Comparison of ENCODE assay signal across 10 cellular contexts in genomic region chr6:11218827-11219826, GRCh38. TPM values are rescaled to one million over a fixed set of nuclear protein-coding genes. Genes with fewer than 3 reads are reported as not detected.
DNase-seq lines count a peak whose midpoint lies in the region; ATAC-seq and TF ChIP-seq lines count a peak whose summit lies in the region.
"Had no signal": no experiment of that assay in that cellular context is flagged by ENCODE, and none has a peak within 500 bp of the region (broad histone marks: within the 10 kb centered on the region; RNA-seq: fewer than 3 reads in every experiment).

No MANE protein-coding gene starts in this region.

- H3K9me3 ChIP-seq in thoracic aorta, result no peaks in the 10 kb centered on the region

- peaks cover 60% of the 10 kb centered on the region for H3K36me3 Mint-ChIP-seq in activated T-cell treated with anti-CD3 and anti-CD28 coated beads, Interleukin-2, amount 50 U/mL, for 24 hours (ENCODE audit: low read depth)

- peak; percentile 25 for ATAC-seq in thoracic aorta (ENCODE audit: insufficient number of reproducible peaks, low FRiP score, low read depth)
- no peak for ATAC-seq in HG02642 (IDR thresholded peaks at IDR 0.05; ENCODE audit: poor library complexity, unreplicated experiment)

- peaks cover 93 to 100% of the 10 kb centered on the region in 2 donors for H3K4me1 ChIP-seq in thoracic aorta (ENCODE audit: control insufficient read depth in 1 of 2, low read depth in 2 of 2)

- H3K27me3 Mint-ChIP-seq in activated T-cell treated with anti-CD3 and anti-CD28 coated beads, Interleukin-2, amount 50 U/mL, for 24 hours, result no peaks in the 10 kb centered on the region

- peak overlapping the region; percentile 91 to 97 for H3K27ac ChIP-seq in thoracic aorta

- H3K4me1 Mint-ChIP-seq in activated T-cell treated with anti-CD3 and anti-CD28 coated beads, Interleukin-2, amount 50 U/mL, for 24 hours (ENCODE audit: low read depth), result peaks cover 67% of the 10 kb centered on the region

- no peaks in the 10 kb centered on the region for H3K27me3 ChIP-seq in thoracic aorta (replicated peaks; ENCODE audit: insufficient read depth)

- no peak overlapping the region for H3K4me3 Mint-ChIP-seq in activated T-cell treated with anti-CD3 and anti-CD28 coated beads, Interleukin-2, amount 50 U/mL, for 24 hours

- peaks cover 6% of the 10 kb centered on the region for H3K36me3 ChIP-seq in thoracic aorta

- no peak for TF ChIP-seq CTCF in thoracic aorta (IDR thresholded peaks at IDR 0.05)

- no peaks in the 10 kb centered on the region for H3K9me3 Mint-ChIP-seq in activated T-cell treated with anti-CD3 and anti-CD28 coated beads, Interleukin-2, amount 50 U/mL, for 24 hours

- H3K27ac Mint-ChIP-seq in activated T-cell treated with anti-CD3 and anti-CD28 coated beads, Interleukin-2, amount 50 U/mL, for 24 hours, result peak overlapping the region; percentile 20

- DNase-seq in activated T-cell treated with anti-CD3 and anti-CD28 coated beads, Interleukin-2, amount 50 U/mL, for 24 hours, result no peak
- DNase-seq in activated T-cell treated with anti-CD3 and anti-CD28 coated beads for 4 hours (no peak), epidermal melanocyte (ENCODE audit: insufficient read length, low spot score) (peak; percentile 65), mucosa of gallbladder (ENCODE audit: low spot score) (peak; percentile 55), thoracic aorta (ENCODE audit: low spot score) (no peak), germinal center (ENCODE audit: low spot score) (no peak), HK-2 (ENCODE audit: unreplicated experiment) (no peak)
- DNase-seq: effector CD4-positive, alpha-beta T cell; NCI-H1417 treated with DMSO at 0.1 percent for 48 hours had no signal

- H3K4me3 ChIP-seq in thoracic aorta, result peak overlapping the region; percentile 34

RNA-seq across cellular contexts. Expression of gene NEDD9, which starts 13.3 kb away (rescaled TPM):
- 18.1 TPM for total RNA-seq in mucosa of gallbladder
- total RNA-seq in thoracic aorta, result 100 to 1,000 TPM; 122 to 181 TPM

Comparison
In these comparisons a context has a peak if more than half of its experiments do, and no peak if none do; other contexts are left out.
1. DNase-seq: peak in epidermal melanocyte (single experiment) and mucosa of gallbladder (single experiment); none in activated T-cell treated with anti-CD3 and anti-CD28 coated beads, Interleukin-2, amount 50 U/mL, for 24 hours (single experiment), activated T-cell treated with anti-CD3 and anti-CD28 coated beads for 4 hours (single experiment), thoracic aorta (single experiment), germinal center (single experiment) and HK-2 (single experiment).